ENCODE assay signal across 18 cellular contexts in the genomic region with DNA sequence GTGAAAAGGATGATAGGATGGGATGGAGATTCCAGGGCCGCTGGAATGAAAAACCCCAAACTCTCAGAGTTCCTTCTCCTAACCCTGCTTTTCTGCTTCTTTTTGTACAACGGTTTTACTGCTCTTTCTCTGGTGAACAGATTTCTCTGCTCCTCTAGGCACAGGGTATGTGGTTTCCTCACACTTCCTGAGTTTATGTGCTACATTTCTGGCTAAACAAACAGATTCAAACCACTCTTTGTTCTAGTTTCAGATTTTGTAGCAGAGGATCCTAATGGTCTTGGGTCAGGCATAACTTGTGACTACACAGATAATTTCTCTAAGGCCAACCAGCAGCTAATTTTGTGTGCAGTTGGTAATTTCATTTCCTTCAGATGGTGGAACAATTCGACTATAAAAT. TPM values are rescaled to one million over a fixed set of nuclear protein-coding genes. Genes with fewer than 3 reads are reported as not detected.
DNase-seq lines count a peak whose midpoint lies in the region; ATAC-seq and TF ChIP-seq lines count a peak whose summit lies in the region.
"Had no signal": no experiment of that assay in that cellular context is flagged by ENCODE, and none has a peak within 500 bp of the region (broad histone marks: within the 10 kb centered on the region; RNA-seq: fewer than 3 reads in every experiment).

No MANE protein-coding gene starts in this region.

- no peaks in the 10 kb centered on the region for H3K9me3 ChIP-seq in naive thymus-derived CD4-positive, alpha-beta T cell (ENCODE audit: control insufficient read depth in 2 of 3, low read length in 3 of 3)
- H3K9me3 ChIP-seq in endodermal cell (ENCODE audit: control insufficient read depth, low read length), result no peaks in the 10 kb centered on the region
- H3K9me3 ChIP-seq: BE2C, left lung, psoas muscle, testis had no signal

- WGBS in endodermal cell (ENCODE audit: insufficient coverage in 1 of 2, insufficient read length in 1 of 2), 2 experiments, result 66 to 72% methylated on average over 2 of the region's 3 CpGs

- CTCF ChIA-PET in naive thymus-derived CD4-positive, alpha-beta T cell (lab: Charles Lee), result no interaction called here

- peak overlapping the region in 6 of 9 donors; percentile 1 to 73 (median 46) for H3K27ac Mint-ChIP-seq in naive thymus-derived CD4-positive, alpha-beta T cell
- no peak overlapping the region for H3K27ac Mint-ChIP-seq in endodermal cell

- H3K4me1 ChIP-seq in naive thymus-derived CD4-positive, alpha-beta T cell (ENCODE audit: control insufficient read depth in 2 of 2, insufficient read depth in 2 of 2, low read length in 2 of 2), result peaks cover 0 to 20% of the 10 kb centered on the region in 2 donors
- peaks cover 3% of the 10 kb centered on the region for H3K4me1 ChIP-seq in endodermal cell (ENCODE audit: control insufficient read depth, insufficient read depth, low read length)
- H3K4me1 ChIP-seq: BE2C, left lung, psoas muscle, testis had no signal

- no peaks in the 10 kb centered on the region for H3K36me3 ChIP-seq in naive thymus-derived CD4-positive, alpha-beta T cell (ENCODE audit: control insufficient read depth in 2 of 3, insufficient read depth in 3 of 3, low read length in 3 of 3)
- H3K36me3 ChIP-seq in endodermal cell (ENCODE audit: control insufficient read depth, insufficient read depth, low read length), result no peaks in the 10 kb centered on the region
- H3K36me3 ChIP-seq: BE2C, left lung had no signal

- H3K9ac ChIP-seq in endodermal cell (ENCODE audit: extremely low read depth, low read length, poor library complexity, severe bottlenecking), result no peak overlapping the region

- no peak overlapping the region for H3K27ac ChIP-seq in naive thymus-derived CD4-positive, alpha-beta T cell (ENCODE audit: low read depth, low read length)
- no peak overlapping the region for H3K27ac ChIP-seq in endodermal cell (ENCODE audit: low read depth, low read length)
- H3K27ac ChIP-seq: hepatocyte, left lung, psoas muscle, testis had no signal

- no peaks in the 10 kb centered on the region for H3K9me3 Mint-ChIP-seq in naive thymus-derived CD4-positive, alpha-beta T cell
- H3K9me3 Mint-ChIP-seq in endodermal cell, result no peaks in the 10 kb centered on the region

- DNase-seq in Daoy (ENCODE audit: low read depth), result peak; percentile 5
- DNase-seq in astrocyte of the hippocampus (ENCODE audit: low read depth, low spot score), result peak; percentile 43
- DNase-seq in naive thymus-derived CD4-positive, alpha-beta T cell, result peak in 4 of 9 donors; percentile 7 to 11 (median 8)
- DNase-seq in endodermal cell, result no peak
- no peak for DNase-seq in stimulated activated CD4-positive, alpha-beta T cell treated with anti-CD3 and anti-CD28 coated beads, Interleukin-12 subunit alpha, Interleukin-12 subunit beta, amount 100 ng/mL, for 4 hours
- DNase-seq in NCI-H510A treated with DMSO at 0.1 percent for 48 hours (lab: John Stamatoyannopoulos, UW), result no peak
- DNase-seq in erythroblast (lab: John Stamatoyannopoulos, UW), result no peak
- DNase-seq: BE2C, DMS79, left lung, MV-4-11, psoas muscle, SHP77, testis had no signal

- ATAC-seq in HG02870 (IDR thresholded peaks at IDR 0.05; ENCODE audit: unreplicated experiment), result peak; percentile 65
- no peak for ATAC-seq in naive thymus-derived CD4-positive, alpha-beta T cell
- ATAC-seq: left lung, psoas muscle had no signal

- POLR2A ChIA-PET in naive thymus-derived CD4-positive, alpha-beta T cell (lab: Charles Lee), result no interaction called here

- H3K4me1 Mint-ChIP-seq in naive thymus-derived CD4-positive, alpha-beta T cell, result peaks cover 15 to 33% (median 30%) of the 10 kb centered on the region in 7 donors
- H3K4me1 Mint-ChIP-seq in endodermal cell, result peaks cover 26% of the 10 kb centered on the region

- H3K4me3 Mint-ChIP-seq in naive thymus-derived CD4-positive, alpha-beta T cell, result peak overlapping the region in 8 of 10 donors; percentile 0 to 69 (median 34)
- H3K4me3 Mint-ChIP-seq in endodermal cell, result no peak overlapping the region

- H3K36me3 Mint-ChIP-seq in naive thymus-derived CD4-positive, alpha-beta T cell, result no peaks in the 10 kb centered on the region
- H3K36me3 Mint-ChIP-seq in endodermal cell (ENCODE audit: low read depth), result no peaks in the 10 kb centered on the region

- intact Hi-C loops in naive thymus-derived CD4-positive, alpha-beta T cell (cut with micrococcal nuclease), result no loop called here

- H3K27me3 ChIP-seq in naive thymus-derived CD4-positive, alpha-beta T cell (ENCODE audit: control insufficient read depth in 2 of 2, insufficient read depth in 2 of 2, low read length in 2 of 2), result no peaks in the 10 kb centered on the region
- H3K27me3 ChIP-seq in endodermal cell (ENCODE audit: control insufficient read depth, insufficient read depth, low read length, poor library complexity, severe bottlenecking), result no peaks in the 10 kb centered on the region
- H3K27me3 ChIP-seq: hepatocyte, left lung, testis had no signal

- no peak for TF ChIP-seq POLR2A in erythroblast (IDR thresholded peaks at IDR 0.05; ENCODE audit: low read length)

- TF ChIP-seq CTCF in endodermal cell (conservative IDR thresholded peaks at IDR 0.05), result no peak

- H3K4me3 ChIP-seq in naive thymus-derived CD4-positive, alpha-beta T cell (ENCODE audit: low read length), result no peak overlapping the region
- H3K4me3 ChIP-seq in endodermal cell (ENCODE audit: low read length), result no peak overlapping the region
- H3K4me3 ChIP-seq: hepatocyte, left lung, psoas muscle, testis had no signal

- H3K27me3 Mint-ChIP-seq in naive thymus-derived CD4-positive, alpha-beta T cell, result peaks cover 0 to 5% (median 0%) of the 10 kb centered on the region in 5 donors
- H3K27me3 Mint-ChIP-seq in endodermal cell (ENCODE audit: insufficient read depth), result no peaks in the 10 kb centered on the region

RNA-seq across cellular contexts. Expression of a gene that starts 52.6 kb away (rescaled TPM):
- 88.9 and 105 TPM in 2 replicates for total RNA-seq in Daoy (2014; rRNA removed; shearing (Covaris generic))
- total RNA-seq in naive thymus-derived CD4-positive, alpha-beta T cell, result 10 to 100 TPM; 31.8 to 98.2 (median 55.6) TPM
- 100 to 1,000 TPM in 1 of 2 donors, 10 to 100 TPM in 1; 89.2 to 119 TPM for polyA plus RNA-seq in naive thymus-derived CD4-positive, alpha-beta T cell
- 100 to 1,000 TPM; 195 to 215 TPM for total RNA-seq in endodermal cell
- polyA plus RNA-seq in endodermal cell (2013, experiment 1 of 2), result 216 TPM
- polyA plus RNA-seq in endodermal cell (2013, experiment 2 of 2), result 206 TPM

RNA-seq across cellular contexts. Expression of a gene that starts 59.9 kb away (rescaled TPM):
- 0.11 TPM in 1 of 2 replicates, not detected in the other for total RNA-seq in Daoy (2014; rRNA removed; shearing (Covaris generic))
- not detected for total RNA-seq in naive thymus-derived CD4-positive, alpha-beta T cell
- not detected for polyA plus RNA-seq in naive thymus-derived CD4-positive, alpha-beta T cell
- total RNA-seq in endodermal cell, result 10 to 100 TPM in 1 of 2 donors, 1 to 10 TPM in 1; 9.6 to 13.2 TPM
- polyA plus RNA-seq in endodermal cell (2013, experiment 1 of 2), result 1.0 TPM
- polyA plus RNA-seq in endodermal cell (2013, experiment 2 of 2), result 1.4 TPM
- total RNA-seq: HT-29, left lung had no signal
- polyA plus RNA-seq: esophagus had no signal

Comparison
In these comparisons a context has a peak if more than half of its experiments do, and no peak if none do; other contexts are left out.
1. DNase-seq: peak in Daoy (single experiment) and astrocyte of the hippocampus (single experiment); none in endodermal cell (single experiment), stimulated activated CD4-positive, alpha-beta T cell treated with anti-CD3 and anti-CD28 coated beads, Interleukin-12 subunit alpha, Interleukin-12 subunit beta, amount 100 ng/mL, for 4 hours (single experiment), NCI-H510A treated with DMSO at 0.1 percent for 48 hours (single experiment) and erythroblast (0 of 2).